ENCODE assay signal across 23 cellular contexts in genomic region chr1:197413564-197413963, GRCh38.
DNase-seq lines count a peak whose midpoint lies in the region; ATAC-seq, FAIRE-seq and TF ChIP-seq lines count a peak whose summit lies in the region.
"Had no signal": no experiment of that assay in that cellular context is flagged by ENCODE, and none has a peak within 500 bp of the region (broad histone marks: within the 10 kb centered on the region; RNA-seq: fewer than 3 reads in every experiment).

No MANE protein-coding gene starts in this region.

- no peak overlapping the region for H4K8ac ChIP-seq in H1 (ENCODE audit: extremely low read depth, insufficient read depth, low read length)

- H3K4me1 ChIP-seq in H1 (replicated peaks in 1 of 4; ENCODE audit: control insufficient read depth in 3 of 4, insufficient read depth in 4 of 4, low read length in 3 of 4) = no peaks in the 10 kb centered on the region
- H3K4me1 ChIP-seq: BLaER1 treated with 17β-estradiol and CSF1 and Interleukin-3, amounts not matched to agents 10 nM and 100 nM had no signal

- TF ChIP-seq CTCF in H1 (IDR thresholded peaks at IDR 0.05; ENCODE audit: control extremely low read depth in 1 of 3, insufficient read depth in 1 of 3, low read depth in 1 of 3, low read length in 3 of 3) = no peak
- no peak for TF ChIP-seq CTCF in dorsolateral prefrontal cortex (IDR thresholded peaks at IDR 0.05 in 54 of 56, conservative IDR thresholded peaks at IDR 0.05 in 2 of 56; ENCODE audit: low read depth in 1 of 56, partially characterized antibody in 56 of 56)

- no peaks in the 10 kb centered on the region for H3K36me3 ChIP-seq in H1 (ENCODE audit: control insufficient read depth in 2 of 4, insufficient read depth in 4 of 4, low read length in 3 of 4)
- H3K36me3 ChIP-seq: BLaER1 treated with 17β-estradiol and CSF1 and Interleukin-3, amounts not matched to agents 10 nM and 100 nM; MG63 had no signal

- no peak overlapping the region for H3K4ac ChIP-seq in H1 (replicated peaks; ENCODE audit: insufficient read length, low read depth, low read length)

- H4K5ac ChIP-seq in H1 (ENCODE audit: insufficient read length, low read depth, low read length) = no peak overlapping the region

- H2BK5ac ChIP-seq in H1 (ENCODE audit: low read depth, low read length) = no peak overlapping the region

- TF ChIP-seq RAD21 in H1 (IDR thresholded peaks at IDR 0.05 in 1 of 2, conservative IDR thresholded peaks at IDR 0.05 in 1 of 2; ENCODE audit: low read depth in 2 of 2, low read length in 2 of 2) = no peak

- H3K23ac ChIP-seq in H1 (ENCODE audit: insufficient read length) = peak overlapping the region; percentile 85

- no peaks in the 10 kb centered on the region for H3K9me3 ChIP-seq in H1 (ENCODE audit: insufficient read depth in 2 of 2, low read depth in 1 of 2, low read length in 1 of 2)
- H3K9me3 ChIP-seq: BLaER1 treated with 17β-estradiol and CSF1 and Interleukin-3, amounts not matched to agents 10 nM and 100 nM; MG63 had no signal

- H3K18ac ChIP-seq in H1 (ENCODE audit: extremely low read depth, low read length) = no peak overlapping the region

- CTCF ChIA-PET in H1 (lab: Charles Lee; ENCODE audit: partially characterized antibody) = no interaction called here

- H3K27me3 ChIP-seq in H1 (replicated peaks in 1 of 4; ENCODE audit: control insufficient read depth in 3 of 4, extremely low read depth in 1 of 4, insufficient read depth in 3 of 4, low read length in 3 of 4) (no peaks in the 10 kb centered on the region), dorsolateral prefrontal cortex (no peaks in the 10 kb centered on the region)
- H3K27me3 ChIP-seq: BLaER1 treated with 17β-estradiol and CSF1 and Interleukin-3, amounts not matched to agents 10 nM and 100 nM; MG63 had no signal

- H4K20me1 ChIP-seq in H1 (replicated peaks in 1 of 2; ENCODE audit: control insufficient read depth in 1 of 2, insufficient read depth in 2 of 2, low read length in 2 of 2) = no peaks in the 10 kb centered on the region
- H4K20me1 ChIP-seq: BLaER1 treated with 17β-estradiol and CSF1 and Interleukin-3, amounts not matched to agents 10 nM and 100 nM had no signal

- H3K4me3 Mint-ChIP-seq in activated naive CD8-positive, alpha-beta T cell treated with anti-CD3 and anti-CD28 coated beads for 36 hours = no peak overlapping the region
- H3K4me3 Mint-ChIP-seq: CD4-positive, alpha-beta T cell had no signal

- 0 out of 2 replicates have a peak overlapping the region, but pooled peaks have one; percentile 9 for H2AFZ ChIP-seq in H1 (ENCODE audit: low read length)

- intact Hi-C loops in dorsolateral prefrontal cortex (cut with DNase I) = no loop called here

- H3K27me3 Mint-ChIP-seq in activated naive CD8-positive, alpha-beta T cell treated with anti-CD3 and anti-CD28 coated beads for 36 hours = peaks cover 3% of the 10 kb centered on the region
- H3K27me3 Mint-ChIP-seq: CD4-positive, alpha-beta T cell had no signal

- H3K79me1 ChIP-seq in H1 (ENCODE audit: low read depth, low read length) = no peaks in the 10 kb centered on the region

- H2BK120ac ChIP-seq in H1 (replicated peaks; ENCODE audit: low read depth, low read length) = no peak overlapping the region

- 95% methylated on average over 2 of the region's 2 CpGs; no CpG with 5 or more reads in 1 of the 2 experiments for WGBS in H1 (ENCODE audit: extremely low coverage in 1 of 2, insufficient coverage in 1 of 2, insufficient read length in 1 of 2, insufficient replicate concordance in 2 of 2, low coverage in 1 of 2, low lambda C conversion rate in 2 of 2, missing lambda C conversion rate in 1 of 2), 2 experiments

- H3K9me3 Mint-ChIP-seq in activated naive CD4-positive, alpha-beta T cell treated with anti-CD3 and anti-CD28 coated beads, Interleukin-2, amount 50 U/mL, for 72 hours = no peaks in the 10 kb centered on the region
- no peaks in the 10 kb centered on the region for H3K9me3 Mint-ChIP-seq in activated naive CD8-positive, alpha-beta T cell treated with anti-CD3 and anti-CD28 coated beads for 36 hours
- H3K9me3 Mint-ChIP-seq: CD4-positive, alpha-beta T cell had no signal

- H3K27ac Mint-ChIP-seq in activated naive CD4-positive, alpha-beta T cell treated with anti-CD3 and anti-CD28 coated beads, Interleukin-2, amount 50 U/mL, for 72 hours = no peak overlapping the region
- no peak overlapping the region for H3K27ac Mint-ChIP-seq in activated naive CD8-positive, alpha-beta T cell treated with anti-CD3 and anti-CD28 coated beads for 36 hours
- H3K27ac Mint-ChIP-seq: CD4-positive, alpha-beta T cell had no signal

- no peak for DNase-seq in activated naive CD4-positive, alpha-beta T cell treated with anti-CD3 and anti-CD28 coated beads, Interleukin-2, amount 50 U/mL, for 72 hours (ENCODE audit: low spot score in 2 of 2)
- no peak for DNase-seq in activated naive CD4-positive, alpha-beta T cell (lab: John Stamatoyannopoulos, UW)
- peak; percentile 88 for DNase-seq in NCI-H82 (lab: John Stamatoyannopoulos, UW)
- DNase-seq in H1 (ENCODE audit: low read depth in 1 of 2, low spot score in 2 of 2) = no peak
- DNase-seq in activated naive CD8-positive, alpha-beta T cell treated with anti-CD3 and anti-CD28 coated beads for 36 hours = no peak
- no peak for DNase-seq in dorsolateral prefrontal cortex
- DNase-seq: AML-193; CD4-positive, alpha-beta T cell; DMS79; EL; GF-D8; IMR-90; KG1; MG63; NCI-H1105 treated with DMSO at 0.1 percent for 48 hours; NCI-H2029; NCI-H446; NCI-H524 treated with DMSO at 0.1 percent for 48 hours; SHP77 treated with DMSO at 0.1 percent for 48 hours had no signal

- H2BK15ac ChIP-seq in H1 (ENCODE audit: low read length) = no peak overlapping the region

- H2BK12ac ChIP-seq in H1 (ENCODE audit: low read depth, low read length) = no peak overlapping the region

- no peak overlapping the region for H2AK5ac ChIP-seq in H1 (ENCODE audit: low read depth, low read length)

- H3K9ac ChIP-seq in H1 (replicated peaks in 1 of 4; ENCODE audit: extremely low read depth in 1 of 4, low read depth in 3 of 4, low read length in 3 of 4) = no peak overlapping the region
- H3K9ac ChIP-seq: BLaER1 treated with 17β-estradiol and CSF1 and Interleukin-3, amounts not matched to agents 10 nM and 100 nM had no signal

- no peak for FAIRE-seq in H1 (lab: Jason Lieb, UNC)
- FAIRE-seq: GM12891 had no signal

- H3K4me3 ChIP-seq in H1 (ENCODE audit: extremely low read depth in 1 of 4, insufficient read depth in 2 of 4, low read depth in 3 of 4, low read length in 4 of 4) (no peak overlapping the region), dorsolateral prefrontal cortex (no peak overlapping the region)
- H3K4me3 ChIP-seq: BLaER1 treated with 17β-estradiol and CSF1 and Interleukin-3, amounts not matched to agents 10 nM and 100 nM; MG63 had no signal

- H3K4me2 ChIP-seq in H1 (ENCODE audit: insufficient read depth in 1 of 2, low read depth in 2 of 2, low read length in 2 of 2) = no peak overlapping the region
- H3K4me2 ChIP-seq: BLaER1 treated with 17β-estradiol and CSF1 and Interleukin-3, amounts not matched to agents 10 nM and 100 nM had no signal

- no peak overlapping the region for H2BK20ac ChIP-seq in H1 (ENCODE audit: low read length)

- no peak for TF ChIP-seq EP300 in H1 (IDR thresholded peaks at IDR 0.05; ENCODE audit: borderline replicate concordance in 1 of 2, low read depth in 2 of 2, low read length in 2 of 2)

- no peaks in the 10 kb centered on the region for H3K36me3 Mint-ChIP-seq in activated naive CD4-positive, alpha-beta T cell treated with anti-CD3 and anti-CD28 coated beads, Interleukin-2, amount 50 U/mL, for 72 hours
- no peaks in the 10 kb centered on the region for H3K36me3 Mint-ChIP-seq in activated naive CD8-positive, alpha-beta T cell treated with anti-CD3 and anti-CD28 coated beads for 36 hours

- peak; percentile 46 to 91 for ATAC-seq in activated naive CD4-positive, alpha-beta T cell treated with anti-CD3 and anti-CD28 coated beads, Interleukin-2, amount 50 U/mL, for 72 hours
- no peak for ATAC-seq in GM18517 (IDR thresholded peaks at IDR 0.05; ENCODE audit: unreplicated experiment)
- ATAC-seq: Panc1 had no signal

- H3K14ac ChIP-seq in H1 (ENCODE audit: insufficient read length) = no peak overlapping the region

- H4K91ac ChIP-seq in H1 (replicated peaks; ENCODE audit: insufficient read length, low read length) = no peak overlapping the region

- H3K23me2 ChIP-seq in H1 (ENCODE audit: low read depth, low read length) = no peaks in the 10 kb centered on the region

- no peaks in the 10 kb centered on the region for H3K4me1 Mint-ChIP-seq in activated naive CD8-positive, alpha-beta T cell treated with anti-CD3 and anti-CD28 coated beads for 36 hours

- no peaks in the 10 kb centered on the region for H3K79me2 ChIP-seq in H1 (ENCODE audit: control insufficient read depth in 1 of 2, insufficient read depth in 2 of 2, low read length in 2 of 2)

- no peak for TF ChIP-seq POLR2A in H1 (IDR thresholded peaks at IDR 0.05; ENCODE audit: control extremely low read depth in 1 of 2, low read depth in 2 of 2, low read length in 2 of 2)

- no peak overlapping the region for H3K27ac ChIP-seq in H1 (ENCODE audit: low read depth, low read length)
- H3K27ac ChIP-seq in dorsolateral prefrontal cortex = no peak overlapping the region
- H3K27ac ChIP-seq: BLaER1 treated with 17β-estradiol and CSF1 and Interleukin-3, amounts not matched to agents 10 nM and 100 nM had no signal

- H3K56ac ChIP-seq in H1 (replicated peaks; ENCODE audit: insufficient read length, low read depth, low read length) = no peak overlapping the region

- POLR2A ChIA-PET in H1 (lab: Charles Lee; ENCODE audit: partially characterized antibody) = no interaction called here

TF ChIP-seq in H1, 55 proteins besides CTCF, POLR2A, EP300 and RAD21 (continues in another document):
- TF ChIP-seq, protein P1, sequence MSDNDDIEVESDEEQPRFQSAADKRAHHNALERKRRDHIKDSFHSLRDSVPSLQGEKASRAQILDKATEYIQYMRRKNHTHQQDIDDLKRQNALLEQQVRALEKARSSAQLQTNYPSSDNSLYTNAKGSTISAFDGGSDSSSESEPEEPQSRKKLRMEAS (IDR thresholded peaks at IDR 0.05) = no peak
- no peak for TF ChIP-seq SRF (IDR thresholded peaks at IDR 0.05; ENCODE audit: low read depth, low read length)
- TF ChIP-seq CREB1 (IDR thresholded peaks at IDR 0.05) = no peak
- no peak for TF ChIP-seq SAP30 (IDR thresholded peaks at IDR 0.05; ENCODE audit: insufficient read depth, insufficient replicate concordance, low read length)
- no peak for TF ChIP-seq HDAC6 (IDR thresholded peaks at IDR 0.05; ENCODE audit: low read depth, low read length)
- TF ChIP-seq EGR1 (IDR thresholded peaks at IDR 0.05; ENCODE audit: borderline replicate concordance, low read depth, low read length) = no peak
- no peak for TF ChIP-seq USF2 (IDR thresholded peaks at IDR 0.05; ENCODE audit: low read length)
- TF ChIP-seq CBX5 (IDR thresholded peaks at IDR 0.05; ENCODE audit: low read depth, low read length) = no peak
- no peak for TF ChIP-seq KDM5A (IDR thresholded peaks at IDR 0.05; ENCODE audit: low read length)
